29 cellular contexts compared by ENCODE assay signal in the genomic region with DNA sequence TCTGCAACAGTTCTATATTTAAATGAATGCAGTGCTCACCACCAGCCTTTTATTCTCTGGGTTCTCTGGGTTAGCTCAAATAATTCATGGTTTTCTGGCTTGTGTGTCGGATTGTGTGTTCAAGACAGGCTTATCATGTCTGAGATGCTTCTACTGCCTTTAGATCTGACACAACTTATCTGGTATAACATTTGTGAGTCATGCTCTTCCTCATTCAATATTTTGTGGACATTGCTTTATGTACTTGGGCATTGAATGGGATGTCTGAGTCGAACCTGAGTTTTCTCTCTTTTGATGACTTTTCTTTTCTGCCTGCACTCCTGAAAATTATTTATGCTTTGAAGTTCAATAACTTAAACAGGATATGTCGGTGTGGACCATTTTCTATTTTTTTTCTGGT. TPM values are rescaled to one million over a fixed set of nuclear protein-coding genes. Genes with fewer than 3 reads are reported as not detected.
DNase-seq lines count a peak whose midpoint lies in the region; ATAC-seq, FAIRE-seq and TF ChIP-seq lines count a peak whose summit lies in the region.
"Had no signal": no experiment of that assay in that cellular context is flagged by ENCODE, and none has a peak within 500 bp of the region (broad histone marks: within the 10 kb centered on the region; RNA-seq: fewer than 3 reads in every experiment).

No MANE protein-coding gene starts in this region.

- CTCF ChIA-PET in MCF 10A (lab: Yijun Ruan, JAX) (interaction anchor here (0.6 to 22.1 kb wide), 10 partner anchors 9 to 346 kb away, joined by 3 to 474 read pairs (median 42); a partner anchor contains a TSS), HEK293T (lab: Yijun Ruan, JAX) (no interaction called here)
- CTCF ChIA-PET in activated CD8-positive, alpha-beta T cell treated with anti-CD3 and anti-CD28 coated beads, Interleukin-2, amount 10 ng/mL, durations not matched to agents 7 days and 5 days (lab: Charles Lee): interaction anchor here (0.7 to 1.3 kb wide), 2 partner anchors 11 to 12 kb away, joined by 3 to 4 read pairs; no protein-coding TSS in a partner anchor

- H3K4me1 Mint-ChIP-seq in MCF 10A (ENCODE audit: insufficient read depth, unreplicated experiment): peaks cover 57% of the 10 kb centered on the region
- H3K4me1 Mint-ChIP-seq in astrocyte (ENCODE audit: low read depth, unreplicated experiment): peaks cover 28% of the 10 kb centered on the region
- H3K4me1 Mint-ChIP-seq in activated CD8-positive, alpha-beta T cell treated with anti-CD3 and anti-CD28 coated beads, Interleukin-2, amount 10 ng/mL, durations not matched to agents 7 days and 5 days (ENCODE audit: low read depth): no peaks in the 10 kb centered on the region
- H3K4me1 Mint-ChIP-seq: activated CD4-positive, alpha-beta T cell treated with anti-CD3 and anti-CD28 coated beads for 36 hours; activated naive CD8-positive, alpha-beta T cell treated with anti-CD3 and anti-CD28 coated beads for 36 hours had no signal

- H3K79me2 ChIP-seq in astrocyte (ENCODE audit: insufficient read depth, low read length): no peaks in the 10 kb centered on the region

- intact Hi-C loops in MCF 10A (cut with micrococcal nuclease): loop anchor here (1.0 to 2.0 kb wide), 2 partner anchors 10 to 33 kb away; no protein-coding TSS in a partner anchor
- intact Hi-C loops in breast epithelium (cut with DNase I; ENCODE audit: low total_unique reads): no loop called here

- FAIRE-seq in astrocyte (lab: Jason Lieb, UNC): peak; percentile 17
- FAIRE-seq: colon, urothelium cell line had no signal

- ATAC-seq in activated CD8-positive, alpha-beta T cell treated with anti-CD3 and anti-CD28 coated beads, Interleukin-2, amount 10 ng/mL, durations not matched to agents 7 days and 5 days: no peak
- ATAC-seq: activated CD4-positive, alpha-beta T cell treated with anti-CD3 and anti-CD28 coated beads for 36 hours; left lobe of liver had no signal

- DNase-seq in MCF 10A (ENCODE audit: unreplicated experiment) (peak; percentile 52), breast epithelium (ENCODE audit: low spot score in 2 of 2) (no peak), astrocyte (ENCODE audit: low read depth) (no peak), fibroblast of peridontal ligament (ENCODE audit: extremely low read depth) (peak; percentile 14), HEK293T (ENCODE audit: extremely low spot score) (no peak), NCI-H526 treated with DMSO at 0.1 percent for 48 hours (lab: John Stamatoyannopoulos, UW) (no peak), NCI-H446 treated with DMSO at 0.1 percent for 48 hours (lab: John Stamatoyannopoulos, UW) (no peak)
- no peak for DNase-seq in activated CD8-positive, alpha-beta T cell treated with anti-CD3 and anti-CD28 coated beads, Interleukin-2, amount 10 ng/mL, durations not matched to agents 7 days and 5 days
- DNase-seq: activated CD4-positive, alpha-beta T cell treated with anti-CD3 and anti-CD28 coated beads for 36 hours; activated naive CD8-positive, alpha-beta T cell treated with anti-CD3 and anti-CD28 coated beads for 36 hours; AML-193; CD4-positive, alpha-beta memory T cell; DMS 273 treated with DMSO at 0.1 percent for 48 hours; effector CD8-positive, alpha-beta T cell; GDM1; H7; hippocampal formation; mesendoderm; NCI-H2029 treated with DMSO at 0.1 percent for 48 hours; stimulated activated naive CD4-positive, alpha-beta T cell treated with Interleukin-2 at 50 U/mL for 16 hours; T-helper 2 cell; testis had no signal

- H3K36me3 ChIP-seq in breast epithelium (no peaks in the 10 kb centered on the region), astrocyte (ENCODE audit: insufficient read depth, low read length) (no peaks in the 10 kb centered on the region)
- H3K36me3 ChIP-seq: neutrophil had no signal

- no peak for TF ChIP-seq CTCF in MCF 10A (IDR thresholded peaks at IDR 0.05; ENCODE audit: unreplicated experiment)
- TF ChIP-seq CTCF in breast epithelium (IDR thresholded peaks at IDR 0.05): no peak
- no peak for TF ChIP-seq CTCF in astrocyte (IDR thresholded peaks at IDR 0.05; ENCODE audit: insufficient read depth, low read depth, low read length)

- H3K27me3 Mint-ChIP-seq in MCF 10A (ENCODE audit: insufficient read depth, unreplicated experiment): no peaks in the 10 kb centered on the region
- peaks cover 21% of the 10 kb centered on the region for H3K27me3 Mint-ChIP-seq in astrocyte (ENCODE audit: low read depth, unreplicated experiment)
- H3K27me3 Mint-ChIP-seq in activated CD8-positive, alpha-beta T cell treated with anti-CD3 and anti-CD28 coated beads, Interleukin-2, amount 10 ng/mL, durations not matched to agents 7 days and 5 days (ENCODE audit: low read depth): peaks cover 18% of the 10 kb centered on the region

- H3K9me3 ChIP-seq in breast epithelium (no peaks in the 10 kb centered on the region), astrocyte (ENCODE audit: insufficient read depth, low read depth, low read length) (no peaks in the 10 kb centered on the region)
- H3K9me3 ChIP-seq: neutrophil, testis had no signal

- H3K4me3 Mint-ChIP-seq in MCF 10A (ENCODE audit: unreplicated experiment) (no peak overlapping the region), astrocyte (ENCODE audit: unreplicated experiment) (no peak overlapping the region)
- no peak overlapping the region for H3K4me3 Mint-ChIP-seq in activated CD8-positive, alpha-beta T cell treated with anti-CD3 and anti-CD28 coated beads, Interleukin-2, amount 10 ng/mL, durations not matched to agents 7 days and 5 days
- H3K4me3 Mint-ChIP-seq: activated CD4-positive, alpha-beta T cell treated with anti-CD3 and anti-CD28 coated beads for 36 hours; activated naive CD8-positive, alpha-beta T cell treated with anti-CD3 and anti-CD28 coated beads for 36 hours; CD4-positive, alpha-beta memory T cell had no signal

- no peak overlapping the region for H3K9ac ChIP-seq in astrocyte (ENCODE audit: low read length)

- POLR2A ChIA-PET in MCF 10A (lab: Yijun Ruan, JAX): interaction anchor here (0.6 to 46.7 kb wide), 12 partner anchors 10 to 232 kb away, joined by 3 to 3819 read pairs (median 8); a partner anchor contains a TSS
- POLR2A ChIA-PET in activated CD8-positive, alpha-beta T cell treated with anti-CD3 and anti-CD28 coated beads, Interleukin-2, amount 10 ng/mL, durations not matched to agents 7 days and 5 days (lab: Charles Lee): no interaction called here
- POLR2A ChIA-PET in HEK293T (lab: Yijun Ruan, JAX): no interaction called here

- H3K27me3 ChIP-seq in breast epithelium (no peaks in the 10 kb centered on the region), astrocyte (ENCODE audit: insufficient read depth, low read length) (no peaks in the 10 kb centered on the region)
- H3K27me3 ChIP-seq: testis had no signal

- no peak overlapping the region for H3K27ac ChIP-seq in breast epithelium
- no peak overlapping the region for H3K27ac ChIP-seq in astrocyte (ENCODE audit: low read depth, low read length)
- H3K27ac ChIP-seq: 22Rv1, neutrophil, SK-N-MC, testis had no signal

- no peaks in the 10 kb centered on the region for H4K20me1 ChIP-seq in astrocyte (ENCODE audit: insufficient read depth, low read length)

- H3K4me2 ChIP-seq in astrocyte (ENCODE audit: low read length): no peak overlapping the region

- H3K27ac Mint-ChIP-seq in MCF 10A (ENCODE audit: low read depth, unreplicated experiment): peak overlapping the region; percentile 89
- no peak overlapping the region for H3K27ac Mint-ChIP-seq in astrocyte (ENCODE audit: unreplicated experiment)
- no peak overlapping the region for H3K27ac Mint-ChIP-seq in activated CD8-positive, alpha-beta T cell treated with anti-CD3 and anti-CD28 coated beads, Interleukin-2, amount 10 ng/mL, durations not matched to agents 7 days and 5 days
- H3K27ac Mint-ChIP-seq: activated CD4-positive, alpha-beta T cell treated with anti-CD3 and anti-CD28 coated beads for 36 hours; activated naive CD8-positive, alpha-beta T cell treated with anti-CD3 and anti-CD28 coated beads for 36 hours; progenitor cell of endocrine pancreas had no signal

- H2AFZ ChIP-seq in astrocyte (ENCODE audit: low read depth, low read length): no peak overlapping the region

- H3K4me1 ChIP-seq in breast epithelium: no peaks in the 10 kb centered on the region
- peaks cover 36% of the 10 kb centered on the region for H3K4me1 ChIP-seq in astrocyte (ENCODE audit: insufficient read depth, low read length)
- H3K4me1 ChIP-seq: testis had no signal

- H3K36me3 Mint-ChIP-seq in MCF 10A (ENCODE audit: insufficient read depth, unreplicated experiment): no peaks in the 10 kb centered on the region
- no peaks in the 10 kb centered on the region for H3K36me3 Mint-ChIP-seq in astrocyte (ENCODE audit: low read depth, unreplicated experiment)
- no peaks in the 10 kb centered on the region for H3K36me3 Mint-ChIP-seq in activated CD8-positive, alpha-beta T cell treated with anti-CD3 and anti-CD28 coated beads, Interleukin-2, amount 10 ng/mL, durations not matched to agents 7 days and 5 days (ENCODE audit: low read depth)
- H3K36me3 Mint-ChIP-seq: activated naive CD8-positive, alpha-beta T cell treated with anti-CD3 and anti-CD28 coated beads for 36 hours; CD4-positive, alpha-beta memory T cell had no signal

- H3K9me3 Mint-ChIP-seq in MCF 10A (ENCODE audit: unreplicated experiment): no peaks in the 10 kb centered on the region
- H3K9me3 Mint-ChIP-seq in astrocyte (ENCODE audit: unreplicated experiment): no peaks in the 10 kb centered on the region
- H3K9me3 Mint-ChIP-seq in activated CD8-positive, alpha-beta T cell treated with anti-CD3 and anti-CD28 coated beads, Interleukin-2, amount 10 ng/mL, durations not matched to agents 7 days and 5 days (ENCODE audit: insufficient read depth): no peaks in the 10 kb centered on the region
- H3K9me3 Mint-ChIP-seq: activated naive CD8-positive, alpha-beta T cell treated with anti-CD3 and anti-CD28 coated beads for 36 hours had no signal

- no peak for TF ChIP-seq POLR2A in breast epithelium (IDR thresholded peaks at IDR 0.05)

- BruUV-seq in MCF 10A (replicated peaks; lab: Mats Ljungman, UMichigan): no TSS peak

- H3K4me3 ChIP-seq in breast epithelium (no peak overlapping the region), astrocyte (ENCODE audit: insufficient read depth, low read depth, low read length) (no peak overlapping the region)
- H3K4me3 ChIP-seq: testis had no signal

TF ChIP-seq in HEK293T, 16 proteins besides CTCF, POLR2A, EP300 and RAD21 (continues in another document):
- TF ChIP-seq ELF4 (IDR thresholded peaks at IDR 0.05) (no peak), FOXA1 (IDR thresholded peaks at IDR 0.05) (no peak), CTBP1 (IDR thresholded peaks at IDR 0.05; ENCODE audit: borderline replicate concordance) (no peak), LEF1 (IDR thresholded peaks at IDR 0.05; ENCODE audit: borderline replicate concordance) (no peak)

RNA-seq across cellular contexts. Expression of a gene that starts 17.5 kb away (rescaled TPM):
- total RNA-seq in MCF 10A (2022): 0.30 and 0.32 TPM in 2 replicates
- 10 to 100 TPM in 2 of 3 donors, under 1 TPM in 1; 0.96 to 22.5 (median 12.1) TPM for total RNA-seq in breast epithelium
- 0.07 and 0.22 TPM in 2 replicates for total RNA-seq in astrocyte
- not detected for total RNA-seq in activated CD8-positive, alpha-beta T cell treated with anti-CD3 and anti-CD28 coated beads, Interleukin-2, amount 10 ng/mL, durations not matched to agents 7 days and 5 days
- total RNA-seq: activated CD4-positive, alpha-beta T cell treated with anti-CD3 and anti-CD28 coated beads for 36 hours; CD4-positive, alpha-beta memory T cell; H7; progenitor cell of endocrine pancreas had no signal

Comparison
In these comparisons a context has a peak if more than half of its experiments do, and no peak if none do; other contexts are left out.
1. DNase-seq: peak in MCF 10A (single experiment) and fibroblast of peridontal ligament (single experiment); none in breast epithelium (0 of 2), astrocyte (single experiment), activated CD8-positive, alpha-beta T cell treated with anti-CD3 and anti-CD28 coated beads, Interleukin-2, amount 10 ng/mL, durations not matched to agents 7 days and 5 days (single experiment), HEK293T (single experiment), NCI-H526 treated with DMSO at 0.1 percent for 48 hours (single experiment) and NCI-H446 treated with DMSO at 0.1 percent for 48 hours (single experiment).